ENCODE assay signal across 6 cellular contexts in the genomic region with DNA sequence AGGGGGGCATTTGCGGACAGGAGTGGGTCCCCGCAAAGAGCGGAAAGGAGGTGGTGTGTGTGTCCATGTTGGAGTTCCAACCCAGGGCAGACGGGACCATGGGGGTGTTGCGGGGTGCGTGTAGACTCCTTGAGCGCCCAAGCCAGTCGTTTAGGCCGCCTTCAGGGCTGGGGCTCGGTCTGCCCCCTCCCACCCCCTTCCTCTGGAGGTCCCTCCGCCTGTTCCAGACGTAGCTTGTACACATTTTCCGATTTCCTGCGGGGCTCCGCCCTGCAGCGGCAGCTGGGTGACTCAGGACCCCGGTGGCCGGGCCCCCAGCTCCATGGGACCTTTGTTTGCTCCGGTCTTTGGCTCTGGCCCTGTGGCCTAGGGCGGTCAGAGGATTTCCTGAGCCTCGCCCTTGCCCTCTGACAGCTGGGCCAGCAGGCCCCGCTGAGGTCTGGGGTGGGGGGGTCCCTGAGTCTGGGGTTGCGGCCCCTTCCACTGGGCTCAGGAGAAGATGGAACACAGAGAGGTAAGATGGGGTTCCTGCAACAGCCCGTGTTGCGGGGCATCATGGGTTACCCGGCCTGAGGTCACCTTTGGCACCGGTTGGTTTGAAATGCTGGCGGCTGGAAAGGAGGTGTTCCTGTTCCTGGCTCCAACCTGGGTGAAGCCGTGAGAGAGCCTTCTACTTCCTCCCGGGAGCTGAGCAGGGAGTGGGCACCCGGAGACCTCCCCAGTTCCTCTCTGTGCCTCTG. TPM values are rescaled to one million over a fixed set of nuclear protein-coding genes. Genes with fewer than 3 reads are reported as not detected.
DNase-seq lines count a peak whose midpoint lies in the region; ATAC-seq and TF ChIP-seq lines count a peak whose summit lies in the region.

No MANE protein-coding gene starts in this region.

- H3K4me2 ChIP-seq in OCI-LY7 (ENCODE audit: low read length): peak overlapping the region; percentile 80; the same call in 1 of the 2 replicates

- intact Hi-C loops in OCI-LY7 (cut with micrococcal nuclease; ENCODE audit: unreplicated experiment): no loop called here

- H3K27me3 ChIP-seq in esophagus (ENCODE audit: control insufficient read depth in 1 of 2, insufficient read depth in 2 of 2, low read length in 2 of 2): no peaks in the 10 kb centered on the region

- no peak overlapping the region for H3K4me3 ChIP-seq in OCI-LY7 (ENCODE audit: low read depth, low read length, poor library complexity, severe bottlenecking)
- peak overlapping the region; percentile 1 to 69 for H3K4me3 ChIP-seq in esophagus (ENCODE audit: low read depth in 1 of 2, low read length in 2 of 2)
- peak overlapping the region; percentile 71 for H3K4me3 ChIP-seq in skeletal muscle cell (ENCODE audit: low read depth, low read length)

- no peaks in the 10 kb centered on the region for H3K9me2 ChIP-seq in OCI-LY7 (ENCODE audit: insufficient read depth, low read length)

- H3K4me1 ChIP-seq in OCI-LY7 (ENCODE audit: insufficient read depth, low read length, poor library complexity, severe bottlenecking): peaks cover 17% of the 10 kb centered on the region
- H3K4me1 ChIP-seq in esophagus (ENCODE audit: control insufficient read depth in 2 of 2, insufficient read depth in 2 of 2, low read length in 1 of 2): peaks cover 0 to 2% of the 10 kb centered on the region in 2 donors

- 77% methylated on average over 31 of the region's 31 CpGs for WGBS in esophagus, 2 donors

- ATAC-seq in GM19452 (IDR thresholded peaks at IDR 0.05; ENCODE audit: unreplicated experiment): no peak

- no TSS peak for BruUV-seq in OCI-LY7 (replicated peaks; lab: Mats Ljungman, UMichigan)

- H3K27ac ChIP-seq in OCI-LY7 (ENCODE audit: low read depth, low read length, poor library complexity, severe bottlenecking) (no peak overlapping the region), esophagus (ENCODE audit: low read depth in 2 of 2, low read length in 1 of 2) (peak overlapping the region; percentile 50 to 66)

- POLR2A ChIA-PET in OCI-LY7 (lab: Charles Lee): no interaction called here

- H2AFZ ChIP-seq in OCI-LY7 (ENCODE audit: low read length): no peak overlapping the region

- H4K20me1 ChIP-seq in OCI-LY7 (ENCODE audit: insufficient read depth, low read length): no peaks in the 10 kb centered on the region

- H3K36me3 ChIP-seq in OCI-LY7 (ENCODE audit: insufficient read depth, low read length) (0 out of 2 replicates have a peak, but pooled peaks cover 4% of the 10 kb centered on the region), esophagus (ENCODE audit: control insufficient read depth in 2 of 2, insufficient read depth in 2 of 2, low read length in 1 of 2) (no peaks in the 10 kb centered on the region)

- H3K9me3 ChIP-seq in OCI-LY7 (ENCODE audit: low read length) (no peaks in the 10 kb centered on the region), esophagus (ENCODE audit: control insufficient read depth in 2 of 2, insufficient read depth in 1 of 2, low read depth in 1 of 2, low read length in 1 of 2) (no peaks in the 10 kb centered on the region)

- CTCF ChIA-PET in OCI-LY7 (lab: Charles Lee; ENCODE audit: unreplicated experiment): no interaction called here

- no peaks in the 10 kb centered on the region for H3K79me2 ChIP-seq in OCI-LY7 (ENCODE audit: insufficient read depth, low read depth, low read length)

- no peak for DNase-seq in OCI-LY7 (ENCODE audit: low spot score)
- DNase-seq in skeletal muscle cell (ENCODE audit: low read depth): no peak
- DNase-seq in NCI-H524 (lab: John Stamatoyannopoulos, UW): no peak
- DNase-seq in NCI-H446 (lab: John Stamatoyannopoulos, UW): no peak

- TF ChIP-seq CTCF in OCI-LY7 (conservative IDR thresholded peaks at IDR 0.05; ENCODE audit: low read length): no peak

RNA-seq across cellular contexts. Expression of a gene that starts 1.5 kb away (rescaled TPM):
- 0.88 and 1.5 TPM in 2 replicates for total RNA-seq in OCI-LY7 (2014; rRNA removed; shearing (Covaris generic))
- 3.3 and 4.6 TPM in 2 replicates for total RNA-seq in OCI-LY7 (2022)
- 1 to 10 TPM; 3.5 to 4.3 TPM for polyA plus RNA-seq in esophagus

RNA-seq across cellular contexts. Expression of a gene that starts 14.8 kb away (rescaled TPM):
- 598 and 1,041 TPM in 2 replicates for total RNA-seq in OCI-LY7 (2014; rRNA removed; shearing (Covaris generic))
- 686 and 701 TPM in 2 replicates for total RNA-seq in OCI-LY7 (2022)
- 100 to 1,000 TPM in 1 of 2 donors, 10 to 100 TPM in 1; 66.3 to 126 TPM for polyA plus RNA-seq in esophagus

RNA-seq across cellular contexts. Expression of a gene that starts 20.1 kb away (rescaled TPM):
- 29.0 and 56.8 TPM in 2 replicates for total RNA-seq in OCI-LY7 (2014; rRNA removed; shearing (Covaris generic))
- 37.0 and 40.0 TPM in 2 replicates for total RNA-seq in OCI-LY7 (2022)
- polyA plus RNA-seq in esophagus: 10 to 100 TPM; 73.2 to 76.0 TPM

RNA-seq across cellular contexts. Expression of a gene that starts 47.1 kb away (rescaled TPM):
- total RNA-seq in OCI-LY7 (2014; rRNA removed; shearing (Covaris generic)): 71.8 and 97.6 TPM in 2 replicates
- 51.6 and 55.5 TPM in 2 replicates for total RNA-seq in OCI-LY7 (2022)
- 10 to 100 TPM; 45.7 to 48.0 TPM for polyA plus RNA-seq in esophagus
